In the genomic region with DNA sequence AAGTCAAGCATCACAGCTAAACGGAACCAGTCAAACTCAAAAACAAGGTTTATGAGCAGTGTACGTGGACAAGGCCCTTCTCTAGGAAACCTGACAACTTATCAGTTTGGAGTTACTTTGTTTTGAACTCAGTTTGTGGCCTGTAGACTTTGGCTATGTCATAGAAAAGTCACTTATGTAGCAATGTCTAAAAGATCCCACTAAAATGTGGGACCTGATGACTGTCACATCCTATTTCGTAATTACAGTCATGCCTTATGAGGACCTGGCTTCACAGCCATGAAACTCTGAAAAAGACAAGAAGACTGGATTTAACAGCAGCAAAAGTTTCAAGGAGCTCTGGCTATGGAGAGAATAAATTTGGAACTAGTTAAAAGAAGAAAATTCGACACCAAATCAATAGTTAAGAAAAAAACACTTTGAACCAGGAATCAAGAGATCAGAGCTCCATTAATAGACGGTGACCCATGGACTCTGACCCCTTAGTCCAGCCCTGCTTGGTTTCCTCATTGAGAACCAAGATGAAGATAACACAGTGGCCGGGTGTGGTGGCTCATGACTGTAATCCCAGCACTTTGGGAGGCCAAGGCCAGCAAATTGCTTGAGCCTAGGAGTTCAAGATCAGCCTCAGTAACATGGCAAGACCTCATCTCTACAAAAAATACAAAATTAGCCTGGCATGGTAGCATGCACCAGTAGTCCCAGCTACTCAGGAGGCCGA, we compare ENCODE assay signal across 17 cellular contexts.
"Had no signal": no experiment of that assay in that cellular context is flagged by ENCODE, and none has a peak within 500 bp of the region (broad histone marks: within the 10 kb centered on the region; RNA-seq: fewer than 3 reads in every experiment).

No MANE protein-coding gene starts in this region.

- H3K27me3 ChIP-seq: breast epithelium, gastroesophageal sphincter, spleen had no signal

- H3K27me3 Mint-ChIP-seq: activated naive CD8-positive, alpha-beta T cell treated with anti-CD3 and anti-CD28 coated beads, Interleukin-2, amount 10 ng/mL, durations not matched to agents 7 days and 5 days; naive B cell had no signal

- ATAC-seq: gastroesophageal sphincter, lower lobe of right lung had no signal

- H3K9me3 Mint-ChIP-seq: activated naive CD8-positive, alpha-beta T cell treated with anti-CD3 and anti-CD28 coated beads, Interleukin-2, amount 10 ng/mL, durations not matched to agents 7 days and 5 days; naive B cell; T-helper 2 cell treated with Interferon-gamma antibody and Interleukin-4, amounts not matched to agents 5 μg/mL and 100 μg/mL, for 36 hours; type B pancreatic cell had no signal

- H3K36me3 Mint-ChIP-seq: type B pancreatic cell had no signal

- H3K4me3 ChIP-seq: breast epithelium, gastroesophageal sphincter, lower lobe of right lung, spleen had no signal

- H3K36me3 ChIP-seq: breast epithelium had no signal

- H3K27ac ChIP-seq: breast epithelium, gastroesophageal sphincter, lower lobe of right lung had no signal

- H3K4me3 Mint-ChIP-seq: activated naive CD8-positive, alpha-beta T cell treated with anti-CD3 and anti-CD28 coated beads, Interleukin-2, amount 10 ng/mL, durations not matched to agents 7 days and 5 days; T-helper 2 cell treated with Interferon-gamma antibody and Interleukin-4, amounts not matched to agents 5 μg/mL and 100 μg/mL, for 36 hours; type B pancreatic cell had no signal

- H3K27ac Mint-ChIP-seq: activated naive CD8-positive, alpha-beta T cell treated with anti-CD3 and anti-CD28 coated beads, Interleukin-2, amount 10 ng/mL, durations not matched to agents 7 days and 5 days; progenitor cell of endocrine pancreas; T-helper 2 cell treated with Interferon-gamma antibody and Interleukin-4, amounts not matched to agents 5 μg/mL and 100 μg/mL, for 36 hours; type B pancreatic cell had no signal

- DNase-seq: activated CD4-positive, CD25-positive, alpha-beta regulatory T cell treated with anti-CD3 and anti-CD28 coated beads, Interleukin-2, amount 50 U/mL, for 72 hours; activated effector memory CD4-positive, alpha-beta T cell treated with Interleukin-2 at 50 U/mL for 16 hours; activated naive CD8-positive, alpha-beta T cell treated with anti-CD3 and anti-CD28 coated beads, Interleukin-2, amount 10 ng/mL, durations not matched to agents 7 days and 5 days; dermis blood vessel endothelial cell; kidney glomerular epithelial cell; lower lobe of right lung; naive B cell; right cardiac atrium; spleen; stimulated activated CD4-positive, alpha-beta T cell treated with anti-CD3 and anti-CD28 coated beads, Interleukin-1b, Interleukin-23, amount 100 ng/mL, for 48 hours; stimulated activated naive CD4-positive, alpha-beta T cell; SW 1271 had no signal

- H3K9me3 ChIP-seq: breast epithelium, gastroesophageal sphincter, lower lobe of right lung, spleen had no signal

- H3K4me1 Mint-ChIP-seq: naive B cell had no signal

- H3K4me1 ChIP-seq: breast epithelium, lower lobe of right lung, spleen had no signal
